In genomic region chr1:244843148-244843978, GRCh38 we compare ENCODE assay signal across 23 cellular contexts. TPM values are rescaled to one million over a fixed set of nuclear protein-coding genes. Genes with fewer than 3 reads are reported as not detected.
A peak's percentile ranks its signal among the peaks of the same experiment; 100 is the strongest.
DNase-seq lines count a peak whose midpoint lies in the region; ATAC-seq, FAIRE-seq and TF ChIP-seq lines count a peak whose summit lies in the region.
"Had no signal": no experiment of that assay in that cellular context is flagged by ENCODE, and none has a peak within 500 bp of the region (broad histone marks: within the 10 kb centered on the region; RNA-seq: fewer than 3 reads in every experiment).

No MANE protein-coding gene starts in this region.

- no peak overlapping the region for H3K4me3 Mint-ChIP-seq in endodermal cell
- H3K4me3 Mint-ChIP-seq: activated B cell treated with CpG ODN at 0.5 μM for 24 hours had no signal

- H3K27me3 Mint-ChIP-seq in endodermal cell (ENCODE audit: insufficient read depth): no peaks in the 10 kb centered on the region
- H3K27me3 Mint-ChIP-seq: activated B cell treated with CpG ODN at 0.5 μM for 24 hours; naive thymus-derived CD8-positive, alpha-beta T cell had no signal

- H3K4me1 ChIP-seq in BLaER1 treated with 17β-estradiol and CSF1 and Interleukin-3, amounts not matched to agents 10 nM and 100 nM: peaks cover 33 to 66% (median 48%) of the 10 kb centered on the region in 10 experiments
- H3K4me1 ChIP-seq in Karpas-422 (ENCODE audit: low read length): peaks cover 46% of the 10 kb centered on the region
- H3K4me1 ChIP-seq in effector memory CD4-positive, alpha-beta T cell (ENCODE audit: control insufficient read depth, insufficient read depth, low read length, poor library complexity, severe bottlenecking): no peaks in the 10 kb centered on the region
- no peaks in the 10 kb centered on the region for H3K4me1 ChIP-seq in endodermal cell (ENCODE audit: control insufficient read depth, insufficient read depth, low read length)
- H3K4me1 ChIP-seq: foreskin keratinocyte had no signal

- no peak overlapping the region for H3K27ac Mint-ChIP-seq in endodermal cell
- H3K27ac Mint-ChIP-seq: activated B cell treated with CpG ODN at 0.5 μM for 24 hours had no signal

- H3K9me3 ChIP-seq in BLaER1 treated with 17β-estradiol and CSF1 and Interleukin-3, amounts not matched to agents 10 nM and 100 nM (replicated peaks in 1 of 11): no peaks in the 10 kb centered on the region
- no peaks in the 10 kb centered on the region for H3K9me3 ChIP-seq in Karpas-422 (ENCODE audit: low read length)
- H3K9me3 ChIP-seq in effector memory CD4-positive, alpha-beta T cell (ENCODE audit: control insufficient read depth, low read length): no peaks in the 10 kb centered on the region
- no peaks in the 10 kb centered on the region for H3K9me3 ChIP-seq in endodermal cell (ENCODE audit: control insufficient read depth, low read length)

- peaks cover under 1% of the 10 kb centered on the region for H3K4me1 Mint-ChIP-seq in endodermal cell

- peak; percentile 36 for DNase-seq in Karpas-422
- DNase-seq in effector memory CD4-positive, alpha-beta T cell: no peak
- no peak for DNase-seq in endodermal cell
- DNase-seq in cerebellar cortex (ENCODE audit: low spot score): no peak
- no peak for DNase-seq in HK-2 (ENCODE audit: unreplicated experiment)
- DNase-seq: activated B cell treated with CpG ODN at 0.5 μM for 24 hours; activated effector memory CD4-positive, alpha-beta T cell treated with anti-CD3 and anti-CD28 coated beads, Interleukin-2, amount 50 U/mL, for 16 hours; C1 segment of cervical spinal cord; DMS153; foreskin keratinocyte; GOT3; hypothalamus; kidney; NCI-H2029; NCI-H446; stimulated activated CD4-positive, alpha-beta T cell treated with anti-CD3 and anti-CD28 coated beads, Interleukin-4, amount 100 ng/mL, for 24 hours; T-helper 2 cell had no signal

- peaks cover 41 to 100% (median 90%) of the 10 kb centered on the region in 11 experiments; a peak in 21 of 22 replicates for H4K20me1 ChIP-seq in BLaER1 treated with 17β-estradiol and CSF1 and Interleukin-3, amounts not matched to agents 10 nM and 100 nM
- no peaks in the 10 kb centered on the region for H4K20me1 ChIP-seq in Karpas-422 (ENCODE audit: insufficient read depth, low read depth, low read length)

- H3K36me3 Mint-ChIP-seq in endodermal cell (ENCODE audit: low read depth): peaks cover 72% of the 10 kb centered on the region

- H3K9ac ChIP-seq in BLaER1 treated with 17β-estradiol and CSF1 and Interleukin-3, amounts not matched to agents 10 nM and 100 nM: 0 out of 22 replicates have a peak overlapping the region, but pooled peaks of 1 of the 11 experiments have one; percentile 37
- H3K9ac ChIP-seq in Karpas-422 (ENCODE audit: low read length) (no peak overlapping the region), endodermal cell (ENCODE audit: extremely low read depth, low read length, poor library complexity, severe bottlenecking) (no peak overlapping the region)

- peak overlapping the region in 6 of 11 experiments; percentile 0 to 56 (median 34); a peak in 5 of 22 replicates for H3K4me2 ChIP-seq in BLaER1 treated with 17β-estradiol and CSF1 and Interleukin-3, amounts not matched to agents 10 nM and 100 nM
- no peak overlapping the region for H3K4me2 ChIP-seq in Karpas-422 (ENCODE audit: low read depth, low read length, poor library complexity, severe bottlenecking)

- peaks cover 90 to 100% (median 99%) of the 10 kb centered on the region in 11 experiments for H3K36me3 ChIP-seq in BLaER1 treated with 17β-estradiol and CSF1 and Interleukin-3, amounts not matched to agents 10 nM and 100 nM
- H3K36me3 ChIP-seq in Karpas-422 (ENCODE audit: insufficient read depth, low read length): peaks cover 79% of the 10 kb centered on the region
- peaks cover 67% of the 10 kb centered on the region for H3K36me3 ChIP-seq in effector memory CD4-positive, alpha-beta T cell (ENCODE audit: control insufficient read depth, insufficient read depth, low read length)
- peaks cover 97% of the 10 kb centered on the region for H3K36me3 ChIP-seq in endodermal cell (ENCODE audit: control insufficient read depth, insufficient read depth, low read length)

- no peak for TF ChIP-seq CTCF in endodermal cell (conservative IDR thresholded peaks at IDR 0.05)

- H3K4me3 ChIP-seq in BLaER1 treated with 17β-estradiol and CSF1 and Interleukin-3, amounts not matched to agents 10 nM and 100 nM: no peak overlapping the region
- H3K4me3 ChIP-seq in Karpas-422 (ENCODE audit: low read length): no peak overlapping the region
- no peak overlapping the region for H3K4me3 ChIP-seq in effector memory CD4-positive, alpha-beta T cell (ENCODE audit: insufficient read depth, low read depth, low read length, poor library complexity, severe bottlenecking)
- no peak overlapping the region for H3K4me3 ChIP-seq in endodermal cell (ENCODE audit: low read length)
- H3K4me3 ChIP-seq: skin epidermis had no signal

- no peaks in the 10 kb centered on the region for H3K27me3 ChIP-seq in BLaER1 treated with 17β-estradiol and CSF1 and Interleukin-3, amounts not matched to agents 10 nM and 100 nM
- H3K27me3 ChIP-seq in Karpas-422 (ENCODE audit: low read length): no peaks in the 10 kb centered on the region
- H3K27me3 ChIP-seq in effector memory CD4-positive, alpha-beta T cell (replicated peaks; ENCODE audit: control insufficient read depth, insufficient read depth, low read length, poor library complexity, severe bottlenecking): no peaks in the 10 kb centered on the region
- H3K27me3 ChIP-seq in endodermal cell (ENCODE audit: control insufficient read depth, insufficient read depth, low read length, poor library complexity, severe bottlenecking): no peaks in the 10 kb centered on the region
- H3K27me3 ChIP-seq: foreskin keratinocyte had no signal

- no peak for ATAC-seq in HG03460 (IDR thresholded peaks at IDR 0.05; ENCODE audit: unreplicated experiment)
- ATAC-seq: foreskin keratinocyte had no signal

- H2AFZ ChIP-seq in Karpas-422 (ENCODE audit: low read length): no peak overlapping the region

- H3K9me2 ChIP-seq in Karpas-422 (replicated peaks; ENCODE audit: insufficient read depth, low read length): no peaks in the 10 kb centered on the region

- FAIRE-seq in A204.1 (lab: Jason Lieb, UNC): peak; percentile 37
- FAIRE-seq: endometrium had no signal

- H3K9me3 Mint-ChIP-seq in endodermal cell: no peaks in the 10 kb centered on the region
- H3K9me3 Mint-ChIP-seq: activated B cell treated with CpG ODN at 0.5 μM for 24 hours had no signal

- WGBS in endodermal cell (ENCODE audit: insufficient coverage in 1 of 2, insufficient read length in 1 of 2), 2 experiments: 97 to 100% methylated on average over 3 to 4 of the region's 6 CpGs

- peak overlapping the region in 3 of 11 experiments; percentile 4 to 20 (median 11); a peak in 2 of 22 replicates for H3K27ac ChIP-seq in BLaER1 treated with 17β-estradiol and CSF1 and Interleukin-3, amounts not matched to agents 10 nM and 100 nM
- H3K27ac ChIP-seq in Karpas-422 (ENCODE audit: low read length) (peak overlapping the region; percentile 17; the same call in 1 of the 2 replicates), endodermal cell (ENCODE audit: low read depth, low read length) (no peak overlapping the region)
- peak overlapping the region; percentile 13 for H3K27ac ChIP-seq in effector memory CD4-positive, alpha-beta T cell (ENCODE audit: insufficient read depth, low read length, poor library complexity, severe bottlenecking)
- H3K27ac ChIP-seq: foreskin keratinocyte, skin epidermis had no signal

- H3K79me2 ChIP-seq in Karpas-422 (ENCODE audit: low read length): peaks cover 60% of the 10 kb centered on the region

RNA-seq across cellular contexts. Expression of gene COX20, which starts 7.9 kb away (rescaled TPM):
- total RNA-seq in Karpas-422 (2014; rRNA removed; shearing (Covaris generic); ENCODE audit: low replicate concordance): 24.1 and 52.4 TPM in 2 replicates
- total RNA-seq in endodermal cell: 10 to 100 TPM; 19.5 to 23.4 TPM
- 27.2 TPM for polyA plus RNA-seq in endodermal cell (2013, experiment 1 of 2)
- 25.9 TPM for polyA plus RNA-seq in endodermal cell (2013, experiment 2 of 2)

RNA-seq across cellular contexts. Expression of gene HNRNPU, which starts 21.0 kb away (rescaled TPM):
- total RNA-seq in Karpas-422 (2014; rRNA removed; shearing (Covaris generic); ENCODE audit: low replicate concordance): 224 and 343 TPM in 2 replicates
- total RNA-seq in endodermal cell: 100 to 1,000 TPM; 517 to 556 TPM
- 401 TPM for polyA plus RNA-seq in endodermal cell (2013, experiment 1 of 2)
- polyA plus RNA-seq in endodermal cell (2013, experiment 2 of 2): 378 TPM
